Comparison of ENCODE assay signal across 8 cellular contexts in genomic region chr2:61764035-61764800, GRCh38.
DNase-seq lines count a peak whose midpoint lies in the region; ATAC-seq and TF ChIP-seq lines count a peak whose summit lies in the region.

No MANE protein-coding gene starts in this region.

- H3K27ac ChIP-seq in heart right ventricle (peak overlapping the region; percentile 88 to 99 (median 97)), upper lobe of left lung (peak overlapping the region; percentile 94 to 98 (median 97))

- H3K27me3 Mint-ChIP-seq in T-cell = no peaks in the 10 kb centered on the region

- no peaks in the 10 kb centered on the region for H3K27me3 ChIP-seq in heart right ventricle
- no peaks in the 10 kb centered on the region for H3K27me3 ChIP-seq in upper lobe of left lung

- peaks cover 14 to 23% (median 19%) of the 10 kb centered on the region in 3 donors for H3K4me1 Mint-ChIP-seq in T-cell

- peaks cover 0 to 14% (median 7%) of the 10 kb centered on the region in 9 donors for H3K4me1 ChIP-seq in heart right ventricle
- peaks cover 0 to 7% (median 0%) of the 10 kb centered on the region in 4 donors for H3K4me1 ChIP-seq in upper lobe of left lung

- H3K4me3 Mint-ChIP-seq in T-cell = peak overlapping the region; percentile 94 to 95 (median 94)

- peak in 2 of 4 donors; percentile 13 to 24 for TF ChIP-seq EP300 in upper lobe of left lung (IDR thresholded peaks at IDR 0.05)

- CTCF ChIA-PET in T-cell (lab: Charles Lee) = interaction anchor here in 1 of 2 donors (1.1 kb wide), 1 partner anchor 226 kb away, joined by 3 read pairs; the partner anchor contains the start of gene XPO1

- H3K36me3 ChIP-seq in heart right ventricle (no peaks in the 10 kb centered on the region), upper lobe of left lung (no peaks in the 10 kb centered on the region)

- TF ChIP-seq POLR2A in upper lobe of left lung (IDR thresholded peaks at IDR 0.05) = peak; percentile 7 to 93 (median 76)

- H3K9me3 Mint-ChIP-seq in T-cell = peaks cover 0 to 7% (median 4%) of the 10 kb centered on the region in 3 donors

- POLR2A ChIA-PET in T-cell (lab: Charles Lee) = interaction anchor here in 1 of 2 donors (0.6 to 1.5 kb wide), 2 partner anchors 226 to 292 kb away, joined by 8 to 16 read pairs; partner anchors contain the start of gene XPO1

- TF ChIP-seq CTCF in GM13977 (IDR thresholded peaks at IDR 0.05; ENCODE audit: extremely low read depth, insufficient read depth, missing control alignments) (no peak), heart right ventricle (IDR thresholded peaks at IDR 0.05) (no peak), upper lobe of left lung (IDR thresholded peaks at IDR 0.05) (no peak)

- H3K27ac Mint-ChIP-seq in T-cell = peak overlapping the region; percentile 95 to 99

- peak overlapping the region; percentile 40 to 86 (median 64) for H3K4me3 ChIP-seq in heart right ventricle
- peak overlapping the region; percentile 36 to 65 (median 60) for H3K4me3 ChIP-seq in upper lobe of left lung

- 1% methylated on average over 70 of the region's 70 CpGs for WGBS in heart right ventricle, 2 donors
- WGBS in upper lobe of left lung, 2 donors = 1 to 2% methylated on average over 10 to 70 of the region's 70 CpGs

- peaks cover 0 to 15% (median 0%) of the 10 kb centered on the region in 11 donors for H3K9me3 ChIP-seq in heart right ventricle
- H3K9me3 ChIP-seq in upper lobe of left lung = no peaks in the 10 kb centered on the region

- H3K36me3 Mint-ChIP-seq in T-cell = peaks cover 3% of the 10 kb centered on the region

- intact Hi-C loops in heart right ventricle (cut with DNase I) (loop anchor here in 9 of 10 donors (1.0 to 10.0 kb wide), 12 partner anchors 55 to 292 kb away; partner anchors contain the start of genes XPO1 (in 6 of the 9) and USP34 (in 1 of the 9)), posterior cingulate gyrus (cut with DNase I) (loop anchor here (2.0 to 10.0 kb wide), 5 partner anchors 69 to 289 kb away; partner anchors contain the start of genes FAM161A and USP34)

- peak; percentile 93 for DNase-seq in GM13977 (ENCODE audit: low spot score)
- peak; percentile 98 for DNase-seq in NCI-H146 (lab: John Stamatoyannopoulos, UW)
- peak; percentile 85 to 98 (median 96) for DNase-seq in T-cell
- peak; percentile 98 for DNase-seq in amniotic epithelial cell (ENCODE audit: low read depth)
- peak; percentile 97 to 98 for DNase-seq in heart right ventricle
- peak; percentile 94 to 100 (median 98) for DNase-seq in posterior cingulate gyrus
- DNase-seq in upper lobe of left lung = peak; percentile 98 to 99

- in situ Hi-C loops in GM13977 (cut with MboI; ENCODE audit: low pct_unique_long_range_greater_than_20kb, low sequenced_read_pairs, unreplicated experiment) = no loop called here

- peak; percentile 98 for ATAC-seq in HG02870 (IDR thresholded peaks at IDR 0.05; ENCODE audit: unreplicated experiment)
- peak; percentile 96 to 99 (median 98) for ATAC-seq in T-cell (replicated peaks in 1 of 4)
- peak; percentile 99 to 100 (median 100) for ATAC-seq in heart right ventricle
- peak; percentile 100 for ATAC-seq in upper lobe of left lung (ENCODE audit: low FRiP score in 2 of 2)

Comparison
In these comparisons a context has a peak if more than half of its experiments do, and no peak if none do; other contexts are left out.
1. Peak in every context shown above with its lines: DNase-seq, ATAC-seq, H3K4me3 ChIP-seq and H3K27ac ChIP-seq.